1 cellular context compared by ENCODE assay signal in the genomic region with DNA sequence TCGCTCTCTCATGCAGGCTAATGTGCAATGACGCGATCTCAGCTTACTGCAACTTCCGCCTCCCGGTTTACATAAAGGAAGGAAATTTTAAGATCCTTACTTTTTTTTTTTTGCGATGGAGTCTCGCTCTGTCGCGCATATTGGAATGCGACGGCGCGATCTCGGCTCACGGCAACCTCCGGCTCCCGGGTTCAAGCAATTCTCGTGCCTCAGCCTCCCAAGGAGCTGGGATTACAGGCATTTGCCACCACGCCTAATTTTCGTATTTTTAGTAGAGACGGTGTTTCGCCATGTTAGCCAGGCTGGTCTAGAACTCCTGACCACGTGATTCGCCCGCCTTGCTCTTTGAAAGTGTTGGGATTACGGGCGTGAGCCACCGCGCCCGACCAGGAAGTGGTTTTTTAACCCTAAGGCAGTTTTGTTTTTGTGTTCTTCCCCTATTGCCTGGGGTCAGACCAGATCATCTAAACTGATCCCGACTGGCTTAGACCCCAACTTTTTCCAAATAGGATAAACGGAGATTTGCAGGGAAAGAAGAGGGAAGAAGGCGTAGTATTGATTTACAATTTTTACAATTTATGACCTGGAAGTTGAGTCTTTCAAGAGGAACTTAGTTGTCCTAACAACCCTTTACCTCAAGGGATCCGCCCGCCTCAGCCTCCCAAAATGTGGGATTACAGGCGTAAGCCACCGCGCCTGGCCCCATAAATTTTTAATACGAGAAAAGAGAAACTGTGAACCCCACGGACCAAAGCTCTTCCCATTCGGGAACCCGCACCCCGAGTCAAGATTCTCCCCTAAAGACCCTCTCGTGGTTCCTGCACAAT.
A peak's percentile ranks its signal among the peaks of the same experiment; 100 is the strongest.
TF ChIP-seq lines count a peak whose summit lies in the region.

No MANE protein-coding gene starts in this region.

TF ChIP-seq in K562, 482 proteins besides CTCF, POLR2A, EP300 and RAD21 (continued from another document):
- TF ChIP-seq, protein P1, sequence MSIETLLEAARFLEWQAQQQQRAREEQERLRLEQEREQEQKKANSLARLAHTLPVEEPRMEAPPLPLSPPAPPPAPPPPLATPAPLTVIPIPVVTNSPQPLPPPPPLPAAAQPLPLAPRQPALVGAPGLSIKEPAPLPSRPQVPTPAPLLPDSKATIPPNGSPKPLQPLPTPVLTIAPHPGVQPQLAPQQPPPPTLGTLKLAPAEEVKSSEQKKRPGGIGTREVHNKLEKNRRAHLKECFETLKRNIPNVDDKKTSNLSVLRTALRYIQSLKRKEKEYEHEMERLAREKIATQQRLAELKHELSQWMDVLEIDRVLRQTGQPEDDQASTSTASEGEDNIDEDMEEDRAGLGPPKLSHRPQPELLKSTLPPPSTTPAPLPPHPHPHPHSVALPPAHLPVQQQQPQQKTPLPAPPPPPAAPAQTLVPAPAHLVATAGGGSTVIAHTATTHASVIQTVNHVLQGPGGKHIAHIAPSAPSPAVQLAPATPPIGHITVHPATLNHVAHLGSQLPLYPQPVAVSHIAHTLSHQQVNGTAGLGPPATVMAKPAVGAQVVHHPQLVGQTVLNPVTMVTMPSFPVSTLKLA (conservative IDR thresholded peaks at IDR 0.05), result 0 out of 4 replicates have a peak, but pooled peaks of 1 of the 2 experiments have one; percentile 28
- TF ChIP-seq BHLHE40 (IDR thresholded peaks at IDR 0.05; ENCODE audit: low read length) (no peak), KAT2B (IDR thresholded peaks at IDR 0.05; ENCODE audit: low read depth, low read length) (no peak), RBBP5 (IDR thresholded peaks at IDR 0.05; ENCODE audit: borderline replicate concordance, insufficient read depth, low read length, poor library complexity, severe bottlenecking) (no peak), KLF6 (CRISPR knock-in tag; IDR thresholded peaks at IDR 0.05; ENCODE audit: borderline replicate concordance) (no peak), MTA3 (IDR thresholded peaks at IDR 0.05; ENCODE audit: borderline replicate concordance) (no peak), POLR2AphosphoS2 (IDR thresholded peaks at IDR 0.05; ENCODE audit: low read length) (no peak), RAD51 (IDR thresholded peaks at IDR 0.05; ENCODE audit: borderline replicate concordance, low read depth) (peak; percentile 56; the same call in 1 of the 2 replicates), CSDE1 (IDR thresholded peaks at IDR 0.05) (no peak), YY1 (IDR thresholded peaks at IDR 0.05; ENCODE audit: borderline replicate concordance in 1 of 3, control insufficient read depth in 1 of 3, extremely low read depth in 1 of 3, insufficient read depth in 3 of 3, insufficient read length in 1 of 3, insufficient replicate concordance in 2 of 3, low read depth in 1 of 3, low read length in 2 of 3) (peak in 1 of 3 experiments; percentile 12), ZNF668 (CRISPR knock-in tag; IDR thresholded peaks at IDR 0.05) (no peak), GABPA (tag; conservative IDR thresholded peaks at IDR 0.05; ENCODE audit: low read depth) (peak; percentile 52), POLR2H (tag; IDR thresholded peaks at IDR 0.05; ENCODE audit: low read depth) (peak; percentile 44), ZNF347 (CRISPR knock-in tag; IDR thresholded peaks at IDR 0.05; ENCODE audit: low read depth) (no peak), PHB (CRISPR knock-in tag; IDR thresholded peaks at IDR 0.05) (no peak), IRF2 (CRISPR knock-in tag; IDR thresholded peaks at IDR 0.05) (no peak), RBM17 (IDR thresholded peaks at IDR 0.05; ENCODE audit: borderline replicate concordance, low read depth, low read length) (no peak), NCOA2 (IDR thresholded peaks at IDR 0.05; ENCODE audit: partially characterized antibody in 2 of 2) (no peak), FOXJ2 (tag; IDR thresholded peaks at IDR 0.05) (no peak), DMBX1 (CRISPR knock-in tag; IDR thresholded peaks at IDR 0.05; ENCODE audit: borderline replicate concordance) (no peak), SMAD1 (IDR thresholded peaks at IDR 0.05; ENCODE audit: low read depth, low read length, partially characterized antibody) (no peak), ESRRA (IDR thresholded peaks at IDR 0.05; ENCODE audit: borderline replicate concordance, low read depth) (no peak), ZNF146 (CRISPR knock-in tag; IDR thresholded peaks at IDR 0.05; ENCODE audit: unreplicated experiment) (no peak), SMARCB1 (IDR thresholded peaks at IDR 0.05; ENCODE audit: insufficient read length, low read depth) (no peak), CBX2 (IDR thresholded peaks at IDR 0.05; ENCODE audit: insufficient read depth, low read length, poor library complexity, severe bottlenecking) (no peak)
- TF ChIP-seq, protein P2, sequence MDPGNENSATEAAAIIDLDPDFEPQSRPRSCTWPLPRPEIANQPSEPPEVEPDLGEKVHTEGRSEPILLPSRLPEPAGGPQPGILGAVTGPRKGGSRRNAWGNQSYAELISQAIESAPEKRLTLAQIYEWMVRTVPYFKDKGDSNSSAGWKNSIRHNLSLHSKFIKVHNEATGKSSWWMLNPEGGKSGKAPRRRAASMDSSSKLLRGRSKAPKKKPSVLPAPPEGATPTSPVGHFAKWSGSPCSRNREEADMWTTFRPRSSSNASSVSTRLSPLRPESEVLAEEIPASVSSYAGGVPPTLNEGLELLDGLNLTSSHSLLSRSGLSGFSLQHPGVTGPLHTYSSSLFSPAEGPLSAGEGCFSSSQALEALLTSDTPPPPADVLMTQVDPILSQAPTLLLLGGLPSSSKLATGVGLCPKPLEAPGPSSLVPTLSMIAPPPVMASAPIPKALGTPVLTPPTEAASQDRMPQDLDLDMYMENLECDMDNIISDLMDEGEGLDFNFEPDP (CRISPR knock-in tag; IDR thresholded peaks at IDR 0.05), result no peak
- TF ChIP-seq, protein P3, sequence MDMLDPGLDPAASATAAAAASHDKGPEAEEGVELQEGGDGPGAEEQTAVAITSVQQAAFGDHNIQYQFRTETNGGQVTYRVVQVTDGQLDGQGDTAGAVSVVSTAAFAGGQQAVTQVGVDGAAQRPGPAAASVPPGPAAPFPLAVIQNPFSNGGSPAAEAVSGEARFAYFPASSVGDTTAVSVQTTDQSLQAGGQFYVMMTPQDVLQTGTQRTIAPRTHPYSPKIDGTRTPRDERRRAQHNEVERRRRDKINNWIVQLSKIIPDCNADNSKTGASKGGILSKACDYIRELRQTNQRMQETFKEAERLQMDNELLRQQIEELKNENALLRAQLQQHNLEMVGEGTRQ (CRISPR knock-in tag; IDR thresholded peaks at IDR 0.05), result peak; percentile 29; the same call in 1 of the 2 replicates
